ENCODE assay signal across 8 cellular contexts in genomic region chr9:96150324-96151023, GRCh38.
DNase-seq lines count a peak whose midpoint lies in the region; ATAC-seq and TF ChIP-seq lines count a peak whose summit lies in the region.

No MANE protein-coding gene starts in this region.

- no peak for TF ChIP-seq CTCF in activated CD8-positive, alpha-beta T cell treated with anti-CD3 and anti-CD28 coated beads for 36 hours (IDR thresholded peaks at IDR 0.05)
- TF ChIP-seq CTCF in mesothelial cell of epicardium (IDR thresholded peaks at IDR 0.05; ENCODE audit: unreplicated experiment) = no peak

- CTCF ChIA-PET in activated CD8-positive, alpha-beta T cell treated with anti-CD3 and anti-CD28 coated beads for 36 hours (lab: Charles Lee) = interaction anchor here (0.9 kb wide), 1 partner anchor 91 kb away, joined by 3 read pairs; no protein-coding TSS in a partner anchor

- peak overlapping the region; percentile 29 for H3K27ac Mint-ChIP-seq in activated CD8-positive, alpha-beta T cell treated with anti-CD3 and anti-CD28 coated beads for 36 hours
- no peak overlapping the region for H3K27ac Mint-ChIP-seq in mesothelial cell of epicardium

- H3K36me3 Mint-ChIP-seq in activated CD8-positive, alpha-beta T cell treated with anti-CD3 and anti-CD28 coated beads for 36 hours (ENCODE audit: low read depth) = no peaks in the 10 kb centered on the region
- no peaks in the 10 kb centered on the region for H3K36me3 Mint-ChIP-seq in mesothelial cell of epicardium

- peak; percentile 88 for DNase-seq in activated CD8-positive, alpha-beta T cell treated with anti-CD3 and anti-CD28 coated beads for 36 hours
- DNase-seq in stimulated activated CD4-positive, alpha-beta T cell treated with anti-CD3 and anti-CD28 coated beads, Interleukin-12 subunit alpha, Interleukin-12 subunit beta, amount 100 ng/mL, for 4 hours = peak; percentile 10
- DNase-seq in C1 segment of cervical spinal cord (lab: John Stamatoyannopoulos, UW) (no peak), caudate nucleus (lab: John Stamatoyannopoulos, UW) (no peak), mesothelial cell of epicardium (ENCODE audit: low spot score in 2 of 2, unreplicated experiment in 2 of 2) (no peak), foreskin melanocyte (no peak)

- no peak overlapping the region for H3K27ac ChIP-seq in caudate nucleus (ENCODE audit: low read depth, low read length)

- H3K27me3 Mint-ChIP-seq in activated CD8-positive, alpha-beta T cell treated with anti-CD3 and anti-CD28 coated beads for 36 hours = peaks cover 39% of the 10 kb centered on the region
- peaks cover 35% of the 10 kb centered on the region for H3K27me3 Mint-ChIP-seq in mesothelial cell of epicardium (ENCODE audit: low read depth)

- peak overlapping the region; percentile 4 for H3K4me3 Mint-ChIP-seq in activated CD8-positive, alpha-beta T cell treated with anti-CD3 and anti-CD28 coated beads for 36 hours
- no peak overlapping the region for H3K4me3 Mint-ChIP-seq in mesothelial cell of epicardium

- intact Hi-C loops in activated CD8-positive, alpha-beta T cell treated with anti-CD3 and anti-CD28 coated beads for 36 hours (cut with micrococcal nuclease) = no loop called here

- POLR2A ChIA-PET in activated CD8-positive, alpha-beta T cell treated with anti-CD3 and anti-CD28 coated beads for 36 hours (lab: Charles Lee) = interaction anchor here (0.7 kb wide), 2 partner anchors 111 to 506 kb away, joined by 3 read pairs; no protein-coding TSS in a partner anchor

- no peaks in the 10 kb centered on the region for H3K9me3 Mint-ChIP-seq in activated CD8-positive, alpha-beta T cell treated with anti-CD3 and anti-CD28 coated beads for 36 hours
- H3K9me3 Mint-ChIP-seq in mesothelial cell of epicardium = peaks cover 7% of the 10 kb centered on the region

- peaks cover 39% of the 10 kb centered on the region for H3K4me1 Mint-ChIP-seq in activated CD8-positive, alpha-beta T cell treated with anti-CD3 and anti-CD28 coated beads for 36 hours (ENCODE audit: low read depth)
- no peaks in the 10 kb centered on the region for H3K4me1 Mint-ChIP-seq in mesothelial cell of epicardium

- ATAC-seq in GM19452 (IDR thresholded peaks at IDR 0.05; ENCODE audit: unreplicated experiment) = peak; percentile 92
- peak; percentile 94 for ATAC-seq in HG03378 (IDR thresholded peaks at IDR 0.05; ENCODE audit: unreplicated experiment)
- ATAC-seq in activated CD8-positive, alpha-beta T cell treated with anti-CD3 and anti-CD28 coated beads for 36 hours = peak; percentile 91

Comparison
In these comparisons a context has a peak if more than half of its experiments do, and no peak if none do; other contexts are left out.
1. DNase-seq: peak in activated CD8-positive, alpha-beta T cell treated with anti-CD3 and anti-CD28 coated beads for 36 hours (single experiment) and stimulated activated CD4-positive, alpha-beta T cell treated with anti-CD3 and anti-CD28 coated beads, Interleukin-12 subunit alpha, Interleukin-12 subunit beta, amount 100 ng/mL, for 4 hours (single experiment); none in C1 segment of cervical spinal cord (0 of 14), caudate nucleus (0 of 61), mesothelial cell of epicardium (0 of 2) and foreskin melanocyte (single experiment).
2. Peak in every context shown above with its lines, with median percentiles within 50 percentile points of each other: ATAC-seq.